In the genomic region with DNA sequence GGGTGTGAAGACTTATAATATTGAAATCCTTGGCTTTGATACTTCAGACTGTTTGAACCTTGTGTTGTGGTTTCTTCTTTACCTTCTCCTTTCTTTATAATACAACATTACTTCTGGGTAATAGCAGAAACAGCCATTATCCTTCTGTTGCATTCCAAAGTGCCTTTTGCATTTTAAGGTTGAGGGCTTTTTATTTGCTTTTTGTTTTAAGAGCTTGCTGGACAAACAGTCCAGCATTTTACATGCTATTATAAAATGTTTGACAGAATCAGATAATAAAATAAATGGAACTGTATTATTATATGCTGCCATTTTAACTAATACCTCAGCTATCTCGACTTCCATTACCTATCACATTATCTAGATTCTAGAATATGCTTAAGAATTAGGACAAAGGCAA, we compare ENCODE assay signal across 26 cellular contexts.
"Had no signal": no experiment of that assay in that cellular context is flagged by ENCODE, and none has a peak within 500 bp of the region (broad histone marks: within the 10 kb centered on the region; RNA-seq: fewer than 3 reads in every experiment).

No MANE protein-coding gene starts in this region.

- H3K4me1 ChIP-seq: adrenal gland had no signal

- ATAC-seq: activated T-cell treated with anti-CD3 and anti-CD28 coated beads, Interleukin-2, amount 50 U/mL, for 4 hours; activated T-helper 17 cell treated with anti-CD3 and anti-CD28 coated beads, Interleukin-2, amount 50 U/mL, for 72 hours had no signal

- H3K27me3 Mint-ChIP-seq: activated CD4-positive, alpha-beta memory T cell treated with anti-CD3 and anti-CD28 coated beads for 36 hours; activated CD4-positive, alpha-beta T cell treated with anti-CD3 and anti-CD28 coated beads, Interleukin-2, amount 10 ng/mL, durations not matched to agents 7 days and 5 days; activated naive CD8-positive, alpha-beta T cell treated with anti-CD3 and anti-CD28 coated beads for 36 hours; activated T-helper 17 cell treated with anti-CD3 and anti-CD28 coated beads, Interleukin-2, amount 50 U/mL, for 72 hours had no signal

- H3K4me3 Mint-ChIP-seq: activated CD4-positive, alpha-beta memory T cell treated with anti-CD3 and anti-CD28 coated beads for 36 hours; activated CD4-positive, alpha-beta T cell treated with anti-CD3 and anti-CD28 coated beads, Interleukin-2, amount 10 ng/mL, durations not matched to agents 7 days and 5 days; activated naive CD4-positive, alpha-beta T cell treated with anti-CD3 and anti-CD28 coated beads for 36 hours; activated naive CD8-positive, alpha-beta T cell treated with anti-CD3 and anti-CD28 coated beads for 36 hours; activated T-cell treated with anti-CD3 and anti-CD28 coated beads, Interleukin-2, amount 50 U/mL, for 4 hours; activated T-helper 17 cell treated with anti-CD3 and anti-CD28 coated beads, Interleukin-2, amount 50 U/mL, for 72 hours had no signal

- H3K27me3 ChIP-seq: adrenal gland, MG63 had no signal

- H3K27ac Mint-ChIP-seq: activated CD4-positive, alpha-beta memory T cell treated with anti-CD3 and anti-CD28 coated beads for 36 hours; activated CD4-positive, alpha-beta T cell treated with anti-CD3 and anti-CD28 coated beads, Interleukin-2, amount 10 ng/mL, durations not matched to agents 7 days and 5 days; activated naive CD4-positive, alpha-beta T cell treated with anti-CD3 and anti-CD28 coated beads for 36 hours; activated naive CD8-positive, alpha-beta T cell treated with anti-CD3 and anti-CD28 coated beads for 36 hours; activated T-helper 17 cell treated with anti-CD3 and anti-CD28 coated beads, Interleukin-2, amount 50 U/mL, for 72 hours had no signal

- H3K4me3 ChIP-seq: adrenal gland, MG63, PC-9 had no signal

- H3K27ac ChIP-seq: adrenal gland, KMS-11, PC-9 had no signal

- H3K4me1 Mint-ChIP-seq: activated T-helper 17 cell treated with anti-CD3 and anti-CD28 coated beads, Interleukin-2, amount 50 U/mL, for 72 hours had no signal

- H3K9me3 ChIP-seq: adrenal gland, MG63 had no signal

- DNase-seq: activated CD4-positive, alpha-beta memory T cell treated with anti-CD3 and anti-CD28 coated beads for 36 hours; activated CD4-positive, alpha-beta T cell treated with anti-CD3 and anti-CD28 coated beads, Interleukin-2, amount 10 ng/mL, durations not matched to agents 7 days and 5 days; activated CD4-positive, CD25-positive, alpha-beta regulatory T cell; activated CD8-positive, alpha-beta memory T cell treated with anti-CD3 and anti-CD28 coated beads for 24 hours; activated gamma-delta T cell; activated naive CD4-positive, alpha-beta T cell treated with anti-CD3 and anti-CD28 coated beads for 36 hours; activated naive CD8-positive, alpha-beta T cell treated with anti-CD3 and anti-CD28 coated beads for 36 hours; activated T-cell treated with anti-CD3 and anti-CD28 coated beads, Interleukin-2, amount 50 U/mL, for 4 hours; anterior cingulate cortex; cerebellar nuclear complex; MG63; MV-4-11; NCI-H1092 treated with DMSO at 0.1 percent for 48 hours; NCI-H1417 treated with DMSO at 0.1 percent for 48 hours; NCI-H1694; NCI-H2029; NCI-H2107; NCI-H446; NCI-H524; PC-9; SHP77 treated with DMSO at 0.1 percent for 48 hours; T-helper 2 cell; T1000 had no signal

- H3K9me3 Mint-ChIP-seq: activated CD4-positive, alpha-beta memory T cell treated with anti-CD3 and anti-CD28 coated beads for 36 hours; activated CD4-positive, alpha-beta T cell treated with anti-CD3 and anti-CD28 coated beads, Interleukin-2, amount 10 ng/mL, durations not matched to agents 7 days and 5 days; activated naive CD4-positive, alpha-beta T cell treated with anti-CD3 and anti-CD28 coated beads for 36 hours; activated naive CD8-positive, alpha-beta T cell treated with anti-CD3 and anti-CD28 coated beads for 36 hours; activated T-cell treated with anti-CD3 and anti-CD28 coated beads, Interleukin-2, amount 50 U/mL, for 4 hours; activated T-helper 17 cell treated with anti-CD3 and anti-CD28 coated beads, Interleukin-2, amount 50 U/mL, for 72 hours had no signal
